In genomic region chr17:28366605-28367004, GRCh38 we compare ENCODE assay signal across 1 cellular context.
TF ChIP-seq lines count a peak whose summit lies in the region.

No MANE protein-coding gene starts in this region.

TF ChIP-seq in GM23338, 12 proteins besides CTCF, POLR2A, EP300 and RAD21:
- no peak for TF ChIP-seq ZNF462 (CRISPR knock-in tag; IDR thresholded peaks at IDR 0.05)
- TF ChIP-seq NANOG (IDR thresholded peaks at IDR 0.05; ENCODE audit: borderline replicate concordance), result no peak
- no peak for TF ChIP-seq CREB1 (CRISPR knock-in tag; IDR thresholded peaks at IDR 0.05; ENCODE audit: low read depth)
- TF ChIP-seq EZH2phosphoT487 (IDR thresholded peaks at IDR 0.05; ENCODE audit: unreplicated experiment), result no peak
